9 cellular contexts compared by ENCODE assay signal in the genomic region with DNA sequence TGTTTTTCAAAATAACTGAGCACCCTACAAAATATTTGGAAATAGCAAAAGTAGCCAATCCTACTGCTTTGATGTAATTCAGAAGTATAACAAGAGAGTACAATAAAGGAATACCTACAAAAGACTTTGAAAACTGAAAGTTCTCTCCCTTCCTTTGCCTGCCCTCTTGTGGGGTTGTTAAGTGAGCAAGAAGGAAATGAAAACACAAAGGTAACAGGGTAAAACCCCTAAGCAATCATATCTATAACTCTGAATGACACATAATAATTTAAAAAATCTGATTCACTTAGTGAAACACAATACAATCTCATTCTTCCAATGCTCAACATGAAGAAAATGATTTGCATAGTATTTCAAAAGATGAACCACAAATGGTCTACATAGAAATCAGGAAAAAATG.
DNase-seq lines count a peak whose midpoint lies in the region; ATAC-seq and TF ChIP-seq lines count a peak whose summit lies in the region.
"Had no signal": no experiment of that assay in that cellular context is flagged by ENCODE, and none has a peak within 500 bp of the region (broad histone marks: within the 10 kb centered on the region; RNA-seq: fewer than 3 reads in every experiment).

No MANE protein-coding gene starts in this region.

- no peak overlapping the region for H3K4me3 Mint-ChIP-seq in activated CD8-positive, alpha-beta T cell treated with anti-CD3 and anti-CD28 coated beads, Interleukin-2, amount 10 ng/mL, durations not matched to agents 7 days and 5 days

- H3K9me3 Mint-ChIP-seq in activated CD8-positive, alpha-beta T cell treated with anti-CD3 and anti-CD28 coated beads, Interleukin-2, amount 10 ng/mL, durations not matched to agents 7 days and 5 days (ENCODE audit: insufficient read depth) = no peaks in the 10 kb centered on the region

- CTCF ChIA-PET in BJ (lab: Yijun Ruan, JAX) = interaction anchor here (0.7 to 2.3 kb wide), 4 partner anchors 13 to 108 kb away, joined by 3 to 5 read pairs (median 4); no protein-coding TSS in a partner anchor
- CTCF ChIA-PET in activated CD8-positive, alpha-beta T cell treated with anti-CD3 and anti-CD28 coated beads, Interleukin-2, amount 10 ng/mL, durations not matched to agents 7 days and 5 days (lab: Charles Lee) = interaction anchor here (0.7 to 3.2 kb wide), 4 partner anchors 17 to 103 kb away, joined by 3 to 22 read pairs (median 4); no protein-coding TSS in a partner anchor

- no peaks in the 10 kb centered on the region for H3K27me3 Mint-ChIP-seq in activated CD8-positive, alpha-beta T cell treated with anti-CD3 and anti-CD28 coated beads, Interleukin-2, amount 10 ng/mL, durations not matched to agents 7 days and 5 days (ENCODE audit: low read depth)

- no peaks in the 10 kb centered on the region for H3K27me3 ChIP-seq in BJ (ENCODE audit: control insufficient read depth, insufficient read depth, low read length)

- H3K4me3 ChIP-seq in BJ (ENCODE audit: low read depth, low read length) = no peak overlapping the region
- H3K4me3 ChIP-seq: lung had no signal

- H3K36me3 Mint-ChIP-seq in activated CD8-positive, alpha-beta T cell treated with anti-CD3 and anti-CD28 coated beads, Interleukin-2, amount 10 ng/mL, durations not matched to agents 7 days and 5 days (ENCODE audit: low read depth) = peaks cover 13% of the 10 kb centered on the region

- POLR2A ChIA-PET in BJ (lab: Charles Lee) = no interaction called here
- POLR2A ChIA-PET in activated CD8-positive, alpha-beta T cell treated with anti-CD3 and anti-CD28 coated beads, Interleukin-2, amount 10 ng/mL, durations not matched to agents 7 days and 5 days (lab: Charles Lee) = no interaction called here

- no peaks in the 10 kb centered on the region for H3K36me3 ChIP-seq in BJ (ENCODE audit: control insufficient read depth, insufficient read depth, low read length)

- no peak overlapping the region for H3K27ac Mint-ChIP-seq in activated CD8-positive, alpha-beta T cell treated with anti-CD3 and anti-CD28 coated beads, Interleukin-2, amount 10 ng/mL, durations not matched to agents 7 days and 5 days

- peaks cover 19% of the 10 kb centered on the region for H3K4me1 Mint-ChIP-seq in activated CD8-positive, alpha-beta T cell treated with anti-CD3 and anti-CD28 coated beads, Interleukin-2, amount 10 ng/mL, durations not matched to agents 7 days and 5 days (ENCODE audit: low read depth)

- TF ChIP-seq CTCF in BJ (IDR thresholded peaks at IDR 0.05; ENCODE audit: insufficient read depth, low read depth, low read length) = peak; percentile 36

- DNase-seq in BJ (ENCODE audit: low read depth) = no peak
- peak; percentile 28 for DNase-seq in activated CD8-positive, alpha-beta T cell treated with anti-CD3 and anti-CD28 coated beads, Interleukin-2, amount 10 ng/mL, durations not matched to agents 7 days and 5 days
- DNase-seq in left lobe of liver (ENCODE audit: low spot score) = no peak
- no peak for DNase-seq in NCI-H226
- no peak for DNase-seq in NCI-H2107 (lab: John Stamatoyannopoulos, UW)

- ATAC-seq in GM18867 (IDR thresholded peaks at IDR 0.05; ENCODE audit: unreplicated experiment) = peak; percentile 84
- peak; percentile 72 for ATAC-seq in HG03196 (IDR thresholded peaks at IDR 0.05; ENCODE audit: unreplicated experiment)
- no peak for ATAC-seq in activated CD8-positive, alpha-beta T cell treated with anti-CD3 and anti-CD28 coated beads, Interleukin-2, amount 10 ng/mL, durations not matched to agents 7 days and 5 days
- ATAC-seq in left lobe of liver = peak; percentile 82
- no peak for ATAC-seq in GM21515 (IDR thresholded peaks at IDR 0.05; ENCODE audit: unreplicated experiment)

Comparison
In these comparisons a context has a peak if more than half of its experiments do, and no peak if none do; other contexts are left out.
1. ATAC-seq: peak in GM18867 (single experiment), HG03196 (single experiment) and left lobe of liver (single experiment); none in activated CD8-positive, alpha-beta T cell treated with anti-CD3 and anti-CD28 coated beads, Interleukin-2, amount 10 ng/mL, durations not matched to agents 7 days and 5 days (single experiment) and GM21515 (single experiment).